Comparison of ENCODE assay signal across 8 cellular contexts in the genomic region with DNA sequence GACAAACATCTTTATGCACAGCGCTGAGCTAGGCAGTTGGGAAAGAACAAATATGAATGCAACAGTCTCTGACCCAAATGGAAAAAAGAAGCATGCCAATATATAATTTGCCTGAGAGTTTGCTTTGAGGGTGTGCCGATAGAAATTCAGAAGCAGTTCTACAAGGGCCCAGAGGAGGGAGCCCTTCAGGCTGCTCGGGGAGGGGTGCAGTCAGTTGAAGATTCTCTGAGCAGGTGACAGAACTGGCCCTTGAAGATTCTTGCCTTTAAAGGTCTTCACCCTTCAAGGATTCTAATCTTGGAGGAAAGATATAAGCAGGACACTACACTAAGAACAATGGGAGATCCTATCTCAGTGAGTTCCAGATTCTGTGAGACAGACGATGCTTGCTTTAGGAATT. TPM values are rescaled to one million over a fixed set of nuclear protein-coding genes. Genes with fewer than 3 reads are reported as not detected.
DNase-seq lines count a peak whose midpoint lies in the region; ATAC-seq, FAIRE-seq and TF ChIP-seq lines count a peak whose summit lies in the region.

No MANE protein-coding gene starts in this region.

- H3K36me3 ChIP-seq in DOHH2 (ENCODE audit: control insufficient read depth, low read length) (no peaks in the 10 kb centered on the region), Panc1 (ENCODE audit: control insufficient read depth, insufficient read depth, low read length) (no peaks in the 10 kb centered on the region), tibial artery (no peaks in the 10 kb centered on the region)

- in situ Hi-C loops in Panc1 (cut with HindIII; ENCODE audit: low pct_unique_long_range_greater_than_20kb, low sequenced_read_pairs), result no loop called here

- H3K9me3 ChIP-seq in DOHH2 (ENCODE audit: control insufficient read depth, insufficient read depth, low read length) (no peaks in the 10 kb centered on the region), Panc1 (ENCODE audit: control insufficient read depth, insufficient read depth, low read depth, low read length) (no peaks in the 10 kb centered on the region), tibial artery (no peaks in the 10 kb centered on the region)

- H3F3A ChIP-seq in DOHH2 (ENCODE audit: control insufficient read depth, insufficient read depth), result no peaks in the 10 kb centered on the region

- intact Hi-C loops in Panc1 (cut with micrococcal nuclease; ENCODE audit: unreplicated experiment) (loop anchor here (5.0 to 10.0 kb wide), 4 partner anchors 265 to 555 kb away; no protein-coding TSS in a partner anchor), tibial artery (cut with DNase I; ENCODE audit: low total_unique reads) (loop anchor here (10.0 kb wide), 2 partner anchors 345 to 425 kb away; no protein-coding TSS in a partner anchor)

- peaks cover 16% of the 10 kb centered on the region for H3K27me3 ChIP-seq in DOHH2 (ENCODE audit: control insufficient read depth, low read length)
- H3K27me3 ChIP-seq in Panc1 (ENCODE audit: control insufficient read depth, insufficient read depth, low read length), result peaks cover 2% of the 10 kb centered on the region; the same call in 1 of the 2 replicates
- peaks cover 6% of the 10 kb centered on the region for H3K27me3 ChIP-seq in foreskin keratinocyte
- no peaks in the 10 kb centered on the region for H3K27me3 ChIP-seq in tibial artery

- TF ChIP-seq CTCF in DOHH2 (IDR thresholded peaks at IDR 0.05; ENCODE audit: low read depth, low read length, poor library complexity, severe bottlenecking) (peak; percentile 72), Panc1 (IDR thresholded peaks at IDR 0.05) (peak; percentile 68), foreskin keratinocyte (conservative IDR thresholded peaks at IDR 0.05) (peak; percentile 71), tibial artery (IDR thresholded peaks at IDR 0.05) (peak; percentile 29 to 36)

- no peaks in the 10 kb centered on the region for H3K79me2 ChIP-seq in DOHH2 (ENCODE audit: control insufficient read depth, low read length)

- no peak overlapping the region for H3K4me3 ChIP-seq in DOHH2 (ENCODE audit: low read length)
- H3K4me3 ChIP-seq in Panc1 (ENCODE audit: low read depth in 2 of 2, low read length in 2 of 2), result no peak overlapping the region
- H3K4me3 ChIP-seq in tibial artery, result no peak overlapping the region

- DNase-seq in H54 (ENCODE audit: insufficient read length, low spot score), result no peak
- DNase-seq in Panc1 (ENCODE audit: low read depth, low spot score), result no peak
- DNase-seq in foreskin keratinocyte, result no peak
- no peak for DNase-seq in tibial artery
- DNase-seq in stimulated activated naive CD8-positive, alpha-beta T cell treated with anti-CD3 and anti-CD28 coated beads, Interleukin-15, Interleukin-2, amounts not matched to agents 100 U/mL and 50 U/mL, for 24 hours, result no peak
- no peak for DNase-seq in effector CD4-positive, alpha-beta T cell

- no peak for ATAC-seq in Panc1
- ATAC-seq in foreskin keratinocyte, result peak; percentile 44
- no peak for ATAC-seq in stimulated activated naive CD8-positive, alpha-beta T cell treated with anti-CD3 and anti-CD28 coated beads, Interleukin-15, Interleukin-2, amounts not matched to agents 100 U/mL and 50 U/mL, for 24 hours
- ATAC-seq in GM18520 (IDR thresholded peaks at IDR 0.05; ENCODE audit: unreplicated experiment), result no peak

- TF ChIP-seq POLR2A in H54 (IDR thresholded peaks at IDR 0.05; ENCODE audit: low read depth, low read length), result no peak

- FAIRE-seq in H54 (lab: Jason Lieb, UNC), result peak; percentile 98

- no peaks in the 10 kb centered on the region for H4K20me1 ChIP-seq in DOHH2 (ENCODE audit: control insufficient read depth, insufficient read depth, low read depth, low read length)

- H3K4me1 ChIP-seq in DOHH2 (ENCODE audit: control insufficient read depth, low read length), result no peaks in the 10 kb centered on the region
- H3K4me1 ChIP-seq in Panc1 (ENCODE audit: control insufficient read depth, insufficient read depth, low read length), result no peaks in the 10 kb centered on the region
- peaks cover 12% of the 10 kb centered on the region for H3K4me1 ChIP-seq in foreskin keratinocyte
- H3K4me1 ChIP-seq in tibial artery, result peaks cover 0 to 21% (median 14%) of the 10 kb centered on the region in 4 donors

- H3K27ac ChIP-seq in DOHH2 (ENCODE audit: low read depth, low read length), result no peak overlapping the region
- no peak overlapping the region for H3K27ac ChIP-seq in Panc1 (ENCODE audit: low read length)
- no peak overlapping the region for H3K27ac ChIP-seq in foreskin keratinocyte
- no peak overlapping the region for H3K27ac ChIP-seq in tibial artery

- CTCF ChIA-PET in Panc1 (lab: Charles Lee), result no interaction called here

- POLR2A ChIA-PET in Panc1 (lab: Charles Lee), result no interaction called here

- no peaks in the 10 kb centered on the region for H3K9me2 ChIP-seq in DOHH2 (replicated peaks; ENCODE audit: control insufficient read depth, low read length)

- H3K4me2 ChIP-seq in DOHH2 (ENCODE audit: low read length), result no peak overlapping the region

- BruUV-seq in Panc1 (replicated peaks; lab: Mats Ljungman, UMichigan), result no TSS peak

RNA-seq across cellular contexts. Expression of gene PAPPA, which starts 3.7 kb away (rescaled TPM):
- total RNA-seq in Panc1 (2021; ENCODE audit: unreplicated experiment) (1.2 TPM), foreskin keratinocyte (0.25 and 0.44 TPM in 2 replicates)
- polyA plus RNA-seq in Panc1 (2012; ENCODE audit: insufficient read length), result 0.47 TPM
- polyA plus RNA-seq in foreskin keratinocyte, result 0.03 and 0.04 TPM in 2 replicates
